10 cellular contexts compared by ENCODE assay signal in genomic region chr22:41917906-41918791, GRCh38. TPM values are rescaled to one million over a fixed set of nuclear protein-coding genes. Genes with fewer than 3 reads are reported as not detected.
DNase-seq lines count a peak whose midpoint lies in the region; ATAC-seq, FAIRE-seq and TF ChIP-seq lines count a peak whose summit lies in the region.
"Had no signal": no experiment of that assay in that cellular context is flagged by ENCODE, and none has a peak within 500 bp of the region (broad histone marks: within the 10 kb centered on the region; RNA-seq: fewer than 3 reads in every experiment).

No MANE protein-coding gene starts in this region.

- intact Hi-C loops in activated B cell treated with CpG ODN at 0.5 μM for 24 hours (cut with micrococcal nuclease), result no loop called here

- H3K36me3 Mint-ChIP-seq in activated B cell treated with CpG ODN at 0.5 μM for 24 hours (ENCODE audit: low read depth), result peaks cover 14% of the 10 kb centered on the region

- in situ Hi-C loops in G401 (cut with HindIII; ENCODE audit: low sequenced_read_pairs), result no loop called here

- H3K36me3 ChIP-seq in lung (ENCODE audit: control insufficient read depth in 2 of 2, insufficient read depth in 2 of 2, low read length in 2 of 2), result no peaks in the 10 kb centered on the region

- H3K27me3 Mint-ChIP-seq in activated B cell treated with CpG ODN at 0.5 μM for 24 hours, result peaks cover 2% of the 10 kb centered on the region

- H3K4me3 ChIP-seq in lung, result no peak overlapping the region
- H3K4me3 ChIP-seq: A549 had no signal

- peaks cover 0 to 19% of the 10 kb centered on the region in 2 donors for H3K4me1 ChIP-seq in lung (ENCODE audit: control insufficient read depth in 2 of 2, insufficient read depth in 2 of 2, low read length in 2 of 2)

- POLR2A ChIA-PET in activated B cell treated with CpG ODN at 0.5 μM for 24 hours (lab: Charles Lee), result interaction anchor here (0.5 to 14.7 kb wide), 12 partner anchors 8 to 683 kb away, joined by 3 to 1414 read pairs (median 5); partner anchors contain the start of genes CCDC134, CENPM, SNU13 and SREBF2

- H3K27ac Mint-ChIP-seq in activated B cell treated with CpG ODN at 0.5 μM for 24 hours, result peak overlapping the region; percentile 94

- ATAC-seq in activated B cell treated with CpG ODN at 0.5 μM for 24 hours (ENCODE audit: low read depth) (no peak), lung (ENCODE audit: insufficient read depth, low FRiP score) (peak; percentile 32), GM21529 (IDR thresholded peaks at IDR 0.05; ENCODE audit: unreplicated experiment) (no peak)

- H3K27ac ChIP-seq in lung (ENCODE audit: low read depth in 1 of 2, low read length in 1 of 2), result no peak overlapping the region
- H3K27ac ChIP-seq: A549 had no signal

- FAIRE-seq in HTR-8/SVneo (lab: Jason Lieb, UNC), result peak; percentile 20
- FAIRE-seq: A549 had no signal

- peak; percentile 19 for DNase-seq in DMS79 treated with DMSO at 0.1 percent for 48 hours (lab: John Stamatoyannopoulos, UW)
- no peak for DNase-seq in DMS79 (lab: John Stamatoyannopoulos, UW)
- DNase-seq in HTR-8/SVneo (ENCODE audit: insufficient read length, low spot score), result peak; percentile 58
- no peak for DNase-seq in activated B cell treated with CpG ODN at 0.5 μM for 24 hours
- DNase-seq in lung (ENCODE audit: low spot score), result no peak
- no peak for DNase-seq in NCI-H128 (lab: John Stamatoyannopoulos, UW; ENCODE audit: unreplicated experiment)
- no peak for DNase-seq in G401 (ENCODE audit: low spot score)

- peaks cover 78% of the 10 kb centered on the region for H3K4me1 Mint-ChIP-seq in activated B cell treated with CpG ODN at 0.5 μM for 24 hours

- CTCF ChIA-PET in activated B cell treated with CpG ODN at 0.5 μM for 24 hours (lab: Charles Lee), result interaction anchor here (11.8 kb wide), 1 partner anchor 19 kb away, joined by 258 read pairs; no protein-coding TSS in a partner anchor

- 57 to 61% methylated on average over 23 of the region's 23 CpGs for WGBS in lung, 2 donors

- peak overlapping the region; percentile 82 for H3K4me3 Mint-ChIP-seq in activated B cell treated with CpG ODN at 0.5 μM for 24 hours

- no peaks in the 10 kb centered on the region for H3K27me3 ChIP-seq in lung (ENCODE audit: control insufficient read depth, insufficient read depth)

- no peaks in the 10 kb centered on the region for H3K9me3 Mint-ChIP-seq in activated B cell treated with CpG ODN at 0.5 μM for 24 hours

- no peaks in the 10 kb centered on the region for H3K9me3 ChIP-seq in lung (ENCODE audit: control insufficient read depth in 2 of 2, insufficient read depth in 1 of 2, low read length in 1 of 2)
- H3K9me3 ChIP-seq: A549 had no signal

- no peak for TF ChIP-seq CTCF in activated B cell treated with CpG ODN at 0.5 μM for 24 hours (IDR thresholded peaks at IDR 0.05)
- TF ChIP-seq CTCF in lung (IDR thresholded peaks at IDR 0.05; ENCODE audit: control extremely low read depth, extremely low read depth), result no peak

RNA-seq across cellular contexts. Expression of gene SHISA8, which starts 3.3 kb away (rescaled TPM):
- 10.9 and 12.6 TPM in 2 replicates for total RNA-seq in activated B cell treated with CpG ODN at 0.5 μM for 24 hours
- total RNA-seq in lung, result under 1 TPM in 1 of 2 donors, not detected in 1; 0.34 TPM
- polyA plus RNA-seq in lung, result under 1 TPM in 1 of 2 donors, not detected in 1; 0.02 TPM
- 0.78 and 5.5 TPM in 2 replicates for total RNA-seq in G401 (2014; rRNA removed; shearing (Covaris generic))
- total RNA-seq: glomerular endothelial cell had no signal

RNA-seq across cellular contexts. Expression of gene TNFRSF13C, which starts 8.5 kb away (rescaled TPM):
- 266 and 295 TPM in 2 replicates for total RNA-seq in activated B cell treated with CpG ODN at 0.5 μM for 24 hours
- 1 to 10 TPM in 1 of 2 donors, under 1 TPM in 1; 0.31 to 1.7 TPM for total RNA-seq in lung
- polyA plus RNA-seq in lung, result under 1 TPM; 0.18 to 0.74 TPM
- 0.03 and 0.12 TPM in 2 replicates for total RNA-seq in G401 (2014; rRNA removed; shearing (Covaris generic))
- total RNA-seq: glomerular endothelial cell had no signal

RNA-seq across cellular contexts. Expression of gene CENPM, which starts 28.8 kb away (rescaled TPM):
- total RNA-seq in activated B cell treated with CpG ODN at 0.5 μM for 24 hours, result 9.6 and 13.3 TPM in 2 replicates
- 10 to 100 TPM in 1 of 2 donors, 1 to 10 TPM in 1; 9.9 to 11.8 TPM for total RNA-seq in lung
- polyA plus RNA-seq in lung, result 10 to 100 TPM; 17.1 to 20.5 TPM
- 89.5 and 91.5 TPM in 2 replicates for total RNA-seq in G401 (2014; rRNA removed; shearing (Covaris generic))

RNA-seq across cellular contexts. Expression of gene SEPTIN3, which starts 51.1 kb away (rescaled TPM):
- total RNA-seq in activated B cell treated with CpG ODN at 0.5 μM for 24 hours (0.49 and 0.54 TPM in 2 replicates), lung (under 1 TPM; 0.51 to 0.61 TPM)
- 1 to 10 TPM in 1 of 2 donors, under 1 TPM in 1; 0.31 to 1.3 TPM for polyA plus RNA-seq in lung
- 1.2 and 2.4 TPM in 2 replicates for total RNA-seq in G401 (2014; rRNA removed; shearing (Covaris generic))

Comparison
In these comparisons a context has a peak if more than half of its experiments do, and no peak if none do; other contexts are left out.
1. DNase-seq: peak in DMS79 treated with DMSO at 0.1 percent for 48 hours (single experiment) and HTR-8/SVneo (single experiment); none in DMS79 (single experiment), activated B cell treated with CpG ODN at 0.5 μM for 24 hours (single experiment), lung (single experiment), NCI-H128 (single experiment) and G401 (single experiment).
2. RNA of gene TNFRSF13C, which starts 8.5 kb away (total RNA-seq): 266 to 295 TPM in activated B cell treated with CpG ODN at 0.5 μM for 24 hours; 0.31 to 1.7 TPM in lung and 0.03 to 0.12 TPM in G401; every median in the first group is over 10 times any median in the second.